8 cellular contexts compared by ENCODE assay signal in genomic region chr16:87487361-87487924, GRCh38. TPM values are rescaled to one million over a fixed set of nuclear protein-coding genes. Genes with fewer than 3 reads are reported as not detected.
DNase-seq lines count a peak whose midpoint lies in the region; ATAC-seq and TF ChIP-seq lines count a peak whose summit lies in the region.

No MANE protein-coding gene starts in this region.

- DNase-seq in stimulated activated CD4-positive, alpha-beta T cell treated with anti-CD3 and anti-CD28 coated beads, Interleukin-1b, Interleukin-23, amount 100 ng/mL, for 48 hours: peak; percentile 24
- no peak for DNase-seq in stimulated activated CD4-positive, alpha-beta T cell treated with anti-CD3 and anti-CD28 coated beads, Interleukin-2, amount 100 ng/mL, for 48 hours
- peak; percentile 57 for DNase-seq in activated CD4-positive, CD25-positive, alpha-beta regulatory T cell treated with anti-CD3 and anti-CD28 coated beads, Interleukin-2, amount 50 U/mL, for 72 hours
- peak; percentile 57 for DNase-seq in iPS DF 19.7 (ENCODE audit: low read depth, low spot score)
- peak; percentile 59 for DNase-seq in testis
- DNase-seq in NCI-H1048 (lab: John Stamatoyannopoulos, UW): no peak
- DNase-seq in GM19240 (ENCODE audit: insufficient read length, low spot score): no peak

- peak overlapping the region in 1 of 2 donors; percentile 50 for H3K27ac ChIP-seq in testis

- no peak overlapping the region for H3K4me3 ChIP-seq in testis

- ATAC-seq in HG02623 (IDR thresholded peaks at IDR 0.05; ENCODE audit: unreplicated experiment): no peak

- no peaks in the 10 kb centered on the region for H3K27me3 ChIP-seq in testis

- H3K36me3 ChIP-seq in testis (ENCODE audit: low read depth, missing control alignments): no peaks in the 10 kb centered on the region

- H3K9me3 ChIP-seq in testis: no peaks in the 10 kb centered on the region

- peaks cover 59% of the 10 kb centered on the region for H3K4me1 ChIP-seq in testis

- intact Hi-C loops in testis (cut with DNase I; ENCODE audit: low total_unique reads): no loop called here

- no peak for TF ChIP-seq POLR2A in testis (IDR thresholded peaks at IDR 0.05)

- no peak for TF ChIP-seq CTCF in testis (IDR thresholded peaks at IDR 0.05)

- 37 to 57% methylated on average over 14 to 24 of the region's 24 CpGs for WGBS in testis, 2 donors

RNA-seq across cellular contexts. Expression of gene ZCCHC14, which starts 5.4 kb away (rescaled TPM):
- 10 to 100 TPM; 82.3 to 94.0 TPM for total RNA-seq in testis
- polyA plus RNA-seq in testis (ENCODE audit: insufficient read depth, low read depth, low replicate concordance): 130 TPM

Comparison
In these comparisons a context has a peak if more than half of its experiments do, and no peak if none do; other contexts are left out.
1. DNase-seq: peak in stimulated activated CD4-positive, alpha-beta T cell treated with anti-CD3 and anti-CD28 coated beads, Interleukin-1b, Interleukin-23, amount 100 ng/mL, for 48 hours (single experiment), activated CD4-positive, CD25-positive, alpha-beta regulatory T cell treated with anti-CD3 and anti-CD28 coated beads, Interleukin-2, amount 50 U/mL, for 72 hours (single experiment), iPS DF 19.7 (single experiment) and testis (single experiment); none in stimulated activated CD4-positive, alpha-beta T cell treated with anti-CD3 and anti-CD28 coated beads, Interleukin-2, amount 100 ng/mL, for 48 hours (0 of 2), NCI-H1048 (single experiment) and GM19240 (single experiment).